ENCODE assay signal across 1 cellular context in the genomic region with DNA sequence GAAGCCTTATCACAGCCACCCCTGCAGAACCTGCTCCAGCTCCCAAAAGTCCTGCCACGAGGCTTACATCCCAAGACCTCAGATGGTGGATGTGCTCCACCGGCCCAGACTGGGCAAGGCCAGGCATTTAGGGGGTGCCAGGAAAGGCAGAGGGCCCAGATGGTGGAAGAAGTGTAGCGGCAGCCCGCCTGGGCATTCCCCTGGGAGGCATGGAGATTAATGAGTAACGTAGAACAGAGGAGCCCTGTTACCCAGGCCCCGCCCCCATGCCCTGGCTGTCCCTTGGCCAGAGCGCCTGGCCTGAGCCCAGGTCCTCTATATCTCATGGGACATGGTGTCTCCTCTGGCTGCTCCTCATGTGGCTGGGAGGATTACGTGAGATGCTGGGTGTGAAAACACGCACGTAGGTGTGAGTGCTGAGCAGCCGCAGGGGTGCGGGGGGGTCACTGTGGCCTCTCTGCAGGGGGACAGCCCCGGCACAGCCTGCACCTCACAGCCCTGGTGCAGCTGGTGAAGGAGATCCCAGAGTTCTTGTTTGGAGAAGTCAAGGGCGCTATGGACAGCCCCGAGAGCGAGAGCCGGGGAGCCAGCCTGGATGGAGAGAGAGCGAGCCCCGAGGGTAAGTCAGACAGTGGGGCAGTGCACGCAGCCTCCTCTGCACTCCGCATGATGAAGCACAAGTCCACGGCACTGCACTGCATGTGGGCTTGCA.
A peak's percentile ranks its signal among the peaks of the same experiment; 100 is the strongest.
TF ChIP-seq lines count a peak whose summit lies in the region.

No MANE protein-coding gene starts in this region.

TF ChIP-seq in K562, 482 proteins besides CTCF, POLR2A, EP300 and RAD21 (continued from another document):
- TF ChIP-seq, protein P1, sequence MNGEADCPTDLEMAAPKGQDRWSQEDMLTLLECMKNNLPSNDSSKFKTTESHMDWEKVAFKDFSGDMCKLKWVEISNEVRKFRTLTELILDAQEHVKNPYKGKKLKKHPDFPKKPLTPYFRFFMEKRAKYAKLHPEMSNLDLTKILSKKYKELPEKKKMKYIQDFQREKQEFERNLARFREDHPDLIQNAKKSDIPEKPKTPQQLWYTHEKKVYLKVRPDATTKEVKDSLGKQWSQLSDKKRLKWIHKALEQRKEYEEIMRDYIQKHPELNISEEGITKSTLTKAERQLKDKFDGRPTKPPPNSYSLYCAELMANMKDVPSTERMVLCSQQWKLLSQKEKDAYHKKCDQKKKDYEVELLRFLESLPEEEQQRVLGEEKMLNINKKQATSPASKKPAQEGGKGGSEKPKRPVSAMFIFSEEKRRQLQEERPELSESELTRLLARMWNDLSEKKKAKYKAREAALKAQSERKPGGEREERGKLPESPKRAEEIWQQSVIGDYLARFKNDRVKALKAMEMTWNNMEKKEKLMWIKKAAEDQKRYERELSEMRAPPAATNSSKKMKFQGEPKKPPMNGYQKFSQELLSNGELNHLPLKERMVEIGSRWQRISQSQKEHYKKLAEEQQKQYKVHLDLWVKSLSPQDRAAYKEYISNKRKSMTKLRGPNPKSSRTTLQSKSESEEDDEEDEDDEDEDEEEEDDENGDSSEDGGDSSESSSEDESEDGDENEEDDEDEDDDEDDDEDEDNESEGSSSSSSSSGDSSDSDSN (IDR thresholded peaks at IDR 0.05; ENCODE audit: borderline replicate concordance in 1 of 2, low read depth in 2 of 2, low read length in 2 of 2), result 0 out of 4 replicates have a peak, but pooled peaks of 1 of the 2 experiments have one; percentile 4
- TF ChIP-seq CEBPG (CRISPR knock-in tag; IDR thresholded peaks at IDR 0.05), result peak; percentile 32; the same call in 1 of the 2 replicates
- no peak for TF ChIP-seq CEBPG (tag; conservative IDR thresholded peaks at IDR 0.05 in 1 of 2, IDR thresholded peaks at IDR 0.05 in 1 of 2)
- no peak for TF ChIP-seq ZNF23 (CRISPR knock-in tag; IDR thresholded peaks at IDR 0.05)
- no peak for TF ChIP-seq ZNF717 (CRISPR knock-in tag; IDR thresholded peaks at IDR 0.05)
- TF ChIP-seq, protein P2, sequence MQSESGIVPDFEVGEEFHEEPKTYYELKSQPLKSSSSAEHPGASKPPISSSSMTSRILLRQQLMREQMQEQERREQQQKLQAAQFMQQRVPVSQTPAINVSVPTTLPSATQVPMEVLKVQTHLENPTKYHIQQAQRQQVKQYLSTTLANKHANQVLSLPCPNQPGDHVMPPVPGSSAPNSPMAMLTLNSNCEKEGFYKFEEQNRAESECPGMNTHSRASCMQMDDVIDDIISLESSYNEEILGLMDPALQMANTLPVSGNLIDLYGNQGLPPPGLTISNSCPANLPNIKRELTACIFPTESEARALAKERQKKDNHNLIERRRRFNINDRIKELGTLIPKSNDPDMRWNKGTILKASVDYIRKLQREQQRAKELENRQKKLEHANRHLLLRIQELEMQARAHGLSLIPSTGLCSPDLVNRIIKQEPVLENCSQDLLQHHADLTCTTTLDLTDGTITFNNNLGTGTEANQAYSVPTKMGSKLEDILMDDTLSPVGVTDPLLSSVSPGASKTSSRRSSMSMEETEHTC (IDR thresholded peaks at IDR 0.05), result no peak
- TF ChIP-seq GTF2A2 (tag; IDR thresholded peaks at IDR 0.05), result no peak
- TF ChIP-seq ZNF24 (IDR thresholded peaks at IDR 0.05), result no peak
